In genomic region chr6:146857180-146857959, GRCh38 we compare ENCODE assay signal across 8 cellular contexts.
A peak's percentile ranks its signal among the peaks of the same experiment; 100 is the strongest.
DNase-seq lines count a peak whose midpoint lies in the region; ATAC-seq and TF ChIP-seq lines count a peak whose summit lies in the region.

No MANE protein-coding gene starts in this region.

- TF ChIP-seq CTCF in GM12872 (IDR thresholded peaks at IDR 0.05; ENCODE audit: insufficient read depth, low read depth, low read length) = peak; percentile 93
- peak; percentile 94 to 100 (median 98) for TF ChIP-seq CTCF in heart left ventricle (IDR thresholded peaks at IDR 0.05)
- peak; percentile 100 for TF ChIP-seq CTCF in parathyroid adenoma (IDR thresholded peaks at IDR 0.05)
- TF ChIP-seq CTCF in transverse colon (IDR thresholded peaks at IDR 0.05) = peak; percentile 95 to 99 (median 99)

- intact Hi-C loops in heart left ventricle (cut with DNase I) = loop anchor here in 9 of 10 donors (1.0 to 10.0 kb wide), 6 partner anchors 347 to 429 kb away; partner anchors contain the start of gene STXBP5 (in 2 of the 9)
- intact Hi-C loops in transverse colon (cut with DNase I; ENCODE audit: low total_unique reads) = loop anchor here (10.0 kb wide), 1 partner anchor 427 kb away; no protein-coding TSS in a partner anchor

- ATAC-seq in HG02642 (IDR thresholded peaks at IDR 0.05; ENCODE audit: poor library complexity, unreplicated experiment) (peak; percentile 95), heart left ventricle (peak; percentile 95 to 99 (median 96))

- TF ChIP-seq POLR2A in heart left ventricle (IDR thresholded peaks at IDR 0.05) = no peak
- TF ChIP-seq POLR2A in transverse colon (IDR thresholded peaks at IDR 0.05) = no peak

- H3K9ac ChIP-seq in parathyroid adenoma = peak overlapping the region; percentile 1

- 18 to 19% (median 19%) methylated on average over 27 of the region's 27 CpGs for WGBS in heart left ventricle, 4 donors
- 20 to 100% methylated on average over 2 to 27 of the region's 27 CpGs for WGBS in transverse colon (ENCODE audit: low coverage in 1 of 2), 2 donors

- peak; percentile 56 for DNase-seq in NCI-H1048 (lab: John Stamatoyannopoulos, UW)
- peak; percentile 60 for DNase-seq in SKM-1 (lab: John Stamatoyannopoulos, UW; ENCODE audit: unreplicated experiment)
- DNase-seq in activated naive CD8-positive, alpha-beta T cell treated with anti-CD3 and anti-CD28 coated beads, Interleukin-2, amount 50 U/mL, for 16 hours (ENCODE audit: low read depth, low spot score) = peak; percentile 40
- DNase-seq in heart left ventricle = peak; percentile 81 to 93 (median 87)
- peak; percentile 80 for DNase-seq in transverse colon

- H3K27me3 ChIP-seq in heart left ventricle (no peaks in the 10 kb centered on the region), parathyroid adenoma (ENCODE audit: control insufficient read depth, insufficient read depth, low read length) (no peaks in the 10 kb centered on the region), transverse colon (no peaks in the 10 kb centered on the region)

- H3K4me2 ChIP-seq in parathyroid adenoma (ENCODE audit: low read length) = peak overlapping the region; percentile 44

- peak overlapping the region; percentile 92 for H2AFZ ChIP-seq in parathyroid adenoma

- no peaks in the 10 kb centered on the region for H3K79me2 ChIP-seq in parathyroid adenoma

- peak overlapping the region in 10 of 12 donors; percentile 23 to 60 (median 46) for H3K4me3 ChIP-seq in heart left ventricle
- H3K4me3 ChIP-seq in parathyroid adenoma (ENCODE audit: low read depth, low read length) = peak overlapping the region; percentile 25
- H3K4me3 ChIP-seq in transverse colon = peak overlapping the region in 2 of 4 donors; percentile 17 to 25

- H3K4me1 ChIP-seq in heart left ventricle = peaks cover 0 to 9% (median 0%) of the 10 kb centered on the region in 12 donors
- peaks cover 42% of the 10 kb centered on the region for H3K4me1 ChIP-seq in parathyroid adenoma
- peaks cover 0 to 6% (median 0%) of the 10 kb centered on the region in 4 donors for H3K4me1 ChIP-seq in transverse colon

- H3K36me3 ChIP-seq in heart left ventricle (no peaks in the 10 kb centered on the region), parathyroid adenoma (ENCODE audit: control insufficient read depth, insufficient read depth, low read length) (no peaks in the 10 kb centered on the region), transverse colon (no peaks in the 10 kb centered on the region)

- TF ChIP-seq EP300 in transverse colon (IDR thresholded peaks at IDR 0.05; ENCODE audit: low read depth) = peak; percentile 20

- H3K9me3 ChIP-seq in heart left ventricle = peaks cover 0 to 4% (median 0%) of the 10 kb centered on the region in 12 donors
- H3K9me3 ChIP-seq in parathyroid adenoma (ENCODE audit: control insufficient read depth, low read length) = no peaks in the 10 kb centered on the region
- no peaks in the 10 kb centered on the region for H3K9me3 ChIP-seq in transverse colon

- in situ Hi-C loops in transverse colon (cut with MboI; ENCODE audit: low pct_ligation_motif_present in 1 of 4, low pct_unique_long_range_greater_than_20kb in 1 of 4, low sequenced_read_pairs in 3 of 4) = loop anchor here (10.0 to 25.0 kb wide), 2 partner anchors 427 to 430 kb away; no protein-coding TSS in a partner anchor

- H3K27ac ChIP-seq in heart left ventricle (peak overlapping the region in 11 of 12 donors; percentile 9 to 73 (median 55)), parathyroid adenoma (peak overlapping the region; percentile 98), transverse colon (peak overlapping the region; percentile 38 to 64 (median 58))
